2 cellular contexts compared by ENCODE assay signal in the genomic region with DNA sequence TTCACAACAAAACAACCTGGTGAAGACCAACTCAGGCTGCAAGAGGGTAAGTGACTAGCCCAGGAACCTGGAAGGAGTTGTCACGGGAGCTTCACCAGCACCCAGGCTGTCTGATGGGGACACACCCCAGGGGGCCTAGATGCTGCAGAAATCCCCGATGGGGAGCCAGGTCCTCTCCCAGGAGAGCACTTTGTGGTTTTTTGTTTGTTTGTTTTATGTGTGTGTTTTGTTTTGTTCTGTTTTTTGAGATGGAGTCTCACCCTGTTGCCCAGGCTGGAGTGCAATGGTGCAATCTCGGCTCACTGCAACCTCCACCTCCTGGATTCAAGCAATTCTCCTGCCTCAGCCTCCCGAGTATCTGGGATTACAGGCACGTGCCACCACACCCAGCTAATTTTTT.
TF ChIP-seq lines count a peak whose summit lies in the region.

No MANE protein-coding gene starts in this region.

TF ChIP-seq in HEK293, 187 proteins besides CTCF, POLR2A, EP300 and RAD21:
- TF ChIP-seq ZNF423 (tag by site-specific recombination; IDR thresholded peaks at IDR 0.05) (0 out of 2 replicates have a peak, but pooled peaks have one; percentile 33), ZIC2 (tag by site-specific recombination; IDR thresholded peaks at IDR 0.05) (peak; percentile 71), GLIS1 (tag by site-specific recombination; IDR thresholded peaks at IDR 0.05) (peak; percentile 97)
- TF ChIP-seq, protein P1, sequence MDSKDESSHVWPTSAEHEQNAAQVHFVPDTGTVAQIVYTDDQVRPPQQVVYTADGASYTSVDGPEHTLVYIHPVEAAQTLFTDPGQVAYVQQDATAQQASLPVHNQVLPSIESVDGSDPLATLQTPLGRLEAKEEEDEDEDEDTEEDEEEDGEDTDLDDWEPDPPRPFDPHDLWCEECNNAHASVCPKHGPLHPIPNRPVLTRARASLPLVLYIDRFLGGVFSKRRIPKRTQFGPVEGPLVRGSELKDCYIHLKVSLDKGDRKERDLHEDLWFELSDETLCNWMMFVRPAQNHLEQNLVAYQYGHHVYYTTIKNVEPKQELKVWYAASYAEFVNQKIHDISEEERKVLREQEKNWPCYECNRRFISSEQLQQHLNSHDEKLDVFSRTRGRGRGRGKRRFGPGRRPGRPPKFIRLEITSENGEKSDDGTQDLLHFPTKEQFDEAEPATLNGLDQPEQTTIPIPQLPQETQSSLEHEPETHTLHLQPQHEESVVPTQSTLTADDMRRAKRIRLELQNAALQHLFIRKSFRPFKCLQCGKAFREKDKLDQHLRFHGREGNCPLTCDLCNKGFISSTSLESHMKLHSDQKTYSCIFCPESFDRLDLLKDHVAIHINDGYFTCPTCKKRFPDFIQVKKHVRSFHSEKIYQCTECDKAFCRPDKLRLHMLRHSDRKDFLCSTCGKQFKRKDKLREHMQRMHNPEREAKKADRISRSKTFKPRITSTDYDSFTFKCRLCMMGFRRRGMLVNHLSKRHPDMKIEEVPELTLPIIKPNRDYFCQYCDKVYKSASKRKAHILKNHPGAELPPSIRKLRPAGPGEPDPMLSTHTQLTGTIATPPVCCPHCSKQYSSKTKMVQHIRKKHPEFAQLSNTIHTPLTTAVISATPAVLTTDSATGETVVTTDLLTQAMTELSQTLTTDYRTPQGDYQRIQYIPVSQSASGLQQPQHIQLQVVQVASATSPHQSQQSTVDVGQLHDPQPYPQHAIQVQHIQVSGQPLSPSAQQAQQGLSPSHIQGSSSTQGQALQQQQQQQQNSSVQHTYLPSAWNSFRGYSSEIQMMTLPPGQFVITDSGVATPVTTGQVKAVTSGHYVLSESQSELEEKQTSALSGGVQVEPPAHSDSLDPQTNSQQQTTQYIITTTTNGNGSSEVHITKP (tag by site-specific recombination; IDR thresholded peaks at IDR 0.05) = peak; percentile 59

TF ChIP-seq in GM12878, 131 proteins besides CTCF, POLR2A, EP300 and RAD21:
- TF ChIP-seq RUNX3 (IDR thresholded peaks at IDR 0.05; ENCODE audit: low read length) (peak; percentile 37), MEF2B (IDR thresholded peaks at IDR 0.05; ENCODE audit: partially characterized antibody, poor library complexity, severe bottlenecking) (peak; percentile 39)
